In the genomic region with DNA sequence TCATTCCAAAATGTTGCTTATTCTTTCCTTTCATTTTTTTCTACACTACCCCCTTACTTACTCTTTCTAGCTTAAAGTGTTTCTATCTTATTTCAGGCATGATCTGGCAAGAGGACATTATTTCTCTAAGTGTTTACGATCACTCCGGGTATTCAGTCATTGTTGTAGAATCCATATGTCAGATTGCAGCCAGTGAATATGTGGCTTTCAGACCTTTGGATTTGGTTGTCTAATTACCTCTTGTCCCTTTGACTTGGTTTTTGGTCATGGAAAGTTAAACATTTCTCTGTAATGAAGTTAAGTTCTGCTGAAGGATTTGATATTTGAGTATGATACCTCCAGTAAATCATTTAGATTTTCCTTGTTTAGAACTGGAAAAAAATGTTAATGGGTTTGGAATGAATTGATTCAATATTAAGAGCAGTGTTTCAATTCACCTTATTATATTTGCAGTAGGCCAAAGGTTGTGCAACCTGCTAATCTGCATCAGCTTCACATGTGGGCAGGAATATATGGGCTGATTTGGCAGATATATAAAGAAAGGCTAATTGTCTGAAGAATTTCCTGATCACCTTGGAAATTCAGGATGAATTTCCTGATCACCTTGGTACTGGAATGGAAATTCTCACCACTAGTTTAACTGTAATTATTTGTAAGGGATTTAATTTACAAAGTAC, we compare ENCODE assay signal across 21 cellular contexts.
DNase-seq lines count a peak whose midpoint lies in the region; ATAC-seq, FAIRE-seq and TF ChIP-seq lines count a peak whose summit lies in the region.
"Had no signal": no experiment of that assay in that cellular context is flagged by ENCODE, and none has a peak within 500 bp of the region (broad histone marks: within the 10 kb centered on the region; RNA-seq: fewer than 3 reads in every experiment).

No MANE protein-coding gene starts in this region.

- H4K20me1 ChIP-seq in HepG2 (ENCODE audit: insufficient read depth, low read length) (no peaks in the 10 kb centered on the region), keratinocyte (ENCODE audit: control insufficient read depth, extremely low read depth, insufficient read depth, low read length) (no peaks in the 10 kb centered on the region)

- H3K36me3 ChIP-seq in HepG2 (replicated peaks in 1 of 2; ENCODE audit: control insufficient read depth in 1 of 2, insufficient read depth in 2 of 2, low read length in 2 of 2) (peaks cover 21 to 73% of the 10 kb centered on the region in 2 experiments), right lobe of liver (no peaks in the 10 kb centered on the region), keratinocyte (ENCODE audit: control insufficient read depth in 2 of 2, extremely low read depth in 1 of 2, insufficient read depth in 2 of 2, low read length in 2 of 2) (peaks cover 6 to 9% of the 10 kb centered on the region in 2 experiments)

- peaks cover 2% of the 10 kb centered on the region for H3K9me1 ChIP-seq in keratinocyte (ENCODE audit: control insufficient read depth, extremely low read depth, insufficient read depth, low read length)

- H3K4me1 ChIP-seq in HepG2 (ENCODE audit: insufficient read depth, low read length) (no peaks in the 10 kb centered on the region), right lobe of liver (no peaks in the 10 kb centered on the region), keratinocyte (ENCODE audit: control insufficient read depth, extremely low read depth, insufficient read depth, low read length) (peaks cover 22% of the 10 kb centered on the region)

- H3K36me3 Mint-ChIP-seq in WTC11 = peaks cover 15% of the 10 kb centered on the region
- H3K36me3 Mint-ChIP-seq: CD14-positive monocyte; CD8-positive, alpha-beta T cell had no signal

- no peak for TF ChIP-seq RAD21 in HepG2 (CRISPR knock-in tag; IDR thresholded peaks at IDR 0.05)

- no peak for TF ChIP-seq POLR2A in HepG2 (IDR thresholded peaks at IDR 0.05; ENCODE audit: insufficient read depth in 1 of 2, low read depth in 2 of 2, low read length in 2 of 2)
- TF ChIP-seq POLR2A in right lobe of liver (IDR thresholded peaks at IDR 0.05) = no peak

- H3K27ac ChIP-seq in HepG2 (ENCODE audit: extremely low read length, insufficient read depth, low read length) (no peak overlapping the region), right lobe of liver (no peak overlapping the region), keratinocyte (ENCODE audit: control insufficient read depth, insufficient read depth, low read length) (no peak overlapping the region), temporal lobe (ENCODE audit: low read depth, low read length) (peak overlapping the region; percentile 41)
- H3K27ac ChIP-seq: HL-60 had no signal

- DNase-seq in HepG2 (ENCODE audit: low spot score) (no peak), right lobe of liver (no peak), WTC11 (ENCODE audit: low spot score) (no peak), keratinocyte (ENCODE audit: low read depth, low spot score) (no peak), germinal center (ENCODE audit: low spot score) (no peak)
- DNase-seq: CD8-positive, alpha-beta T cell; COR-L47; DMS153; DMS79 treated with DMSO at 0.1 percent for 48 hours; EL; HCEC 1CT had no signal

- no peaks in the 10 kb centered on the region for H3K27me3 Mint-ChIP-seq in WTC11 (ENCODE audit: low read depth)
- H3K27me3 Mint-ChIP-seq: B cell had no signal

- H2AFZ ChIP-seq in HepG2 (ENCODE audit: low read length) (no peak overlapping the region), keratinocyte (ENCODE audit: control insufficient read depth, low read length) (no peak overlapping the region)

- H3K9ac ChIP-seq in HepG2 (ENCODE audit: insufficient read depth, low read depth, low read length) (no peak overlapping the region), keratinocyte (ENCODE audit: control insufficient read depth, extremely low read depth, insufficient read depth, low read length) (no peak overlapping the region)

- BruUV-seq in HepG2 (replicated peaks; lab: Mats Ljungman, UMichigan) = TSS peak; percentile 5

- FAIRE-seq in HepG2 (lab: Jason Lieb, UNC) (no peak), keratinocyte (lab: Jason Lieb, UNC) (peak; percentile 9)
- FAIRE-seq: A204.1, D721Med, G401.6, GM12891 had no signal

- H3K4me2 ChIP-seq in HepG2 (ENCODE audit: low read depth, low read length) = no peak overlapping the region
- no peak overlapping the region for H3K4me2 ChIP-seq in keratinocyte (ENCODE audit: control insufficient read depth, extremely low read depth, insufficient read depth, low read depth, low read length)

- ATAC-seq in HepG2 = no peak
- no peak for ATAC-seq in right lobe of liver
- ATAC-seq in WTC11 = no peak
- no peak for ATAC-seq in GM18511 (IDR thresholded peaks at IDR 0.05; ENCODE audit: unreplicated experiment)
- no peak for ATAC-seq in HG03378 (IDR thresholded peaks at IDR 0.05; ENCODE audit: unreplicated experiment)
- ATAC-seq: CD8-positive, alpha-beta T cell had no signal

- intact Hi-C loops in HepG2 (cut with micrococcal nuclease; ENCODE audit: unreplicated experiment) (no loop called here), right lobe of liver (cut with DNase I) (no loop called here)

- in situ Hi-C loops in HepG2 (cut with HindIII; ENCODE audit: extremely low pct_ligation_motif_present, low pct_unique_long_range_greater_than_20kb) = no loop called here

- H3K79me2 ChIP-seq in HepG2 (ENCODE audit: insufficient read depth, low read length) = peaks cover 2% of the 10 kb centered on the region
- peaks cover 19% of the 10 kb centered on the region for H3K79me2 ChIP-seq in keratinocyte (ENCODE audit: control insufficient read depth, insufficient read depth, low read length)

- no peak overlapping the region for H3K4me3 Mint-ChIP-seq in WTC11
- H3K4me3 Mint-ChIP-seq: B cell; CD14-positive monocyte; CD8-positive, alpha-beta T cell had no signal

- CTCF ChIA-PET in HepG2 (lab: Yijun Ruan, JAX; ENCODE audit: low intra/inter-chr PET ratio, low total read pairs) (no interaction called here), WTC11 (lab: Charles Lee) (no interaction called here)

- TF ChIP-seq CTCF in HepG2 (CRISPR knock-in tag; IDR thresholded peaks at IDR 0.05) (no peak), right lobe of liver (IDR thresholded peaks at IDR 0.05) (no peak), WTC11 (IDR thresholded peaks at IDR 0.05) (no peak), keratinocyte (optimal IDR thresholded peaks at IDR 0.05 in 1 of 3, IDR thresholded peaks at IDR 0.05 in 1 of 3, conservative IDR thresholded peaks at IDR 0.05 in 1 of 3; ENCODE audit: extremely low read depth in 1 of 3, insufficient read depth in 2 of 3, low read length in 3 of 3) (no peak)

- H3K4me3 ChIP-seq in HepG2 (replicated peaks in 1 of 3; ENCODE audit: insufficient read depth in 1 of 3, low read depth in 2 of 3, low read length in 3 of 3) (no peak overlapping the region), right lobe of liver (no peak overlapping the region), keratinocyte (ENCODE audit: control insufficient read depth in 2 of 3, extremely low read depth in 1 of 3, insufficient read depth in 2 of 3, low read depth in 1 of 3, low read length in 3 of 3) (no peak overlapping the region)

- dilution Hi-C loops in keratinocyte (cut with MboI; ENCODE audit: extremely low pct_ligation_motif_present, low sequenced_read_pairs) = no loop called here

- TF ChIP-seq EP300 in HepG2 (IDR thresholded peaks at IDR 0.05; ENCODE audit: low read depth in 2 of 2, low read length in 2 of 2) (no peak), HepG2 (CRISPR knock-in tag; IDR thresholded peaks at IDR 0.05; ENCODE audit: borderline replicate concordance) (no peak)

- no peaks in the 10 kb centered on the region for H3K9me3 Mint-ChIP-seq in WTC11
- H3K9me3 Mint-ChIP-seq: CD14-positive monocyte; CD8-positive, alpha-beta T cell had no signal

- POLR2A ChIA-PET in HepG2 (lab: Yijun Ruan, JAX) (no interaction called here), WTC11 (lab: Charles Lee) (no interaction called here)

- H3K9me3 ChIP-seq in HepG2 (ENCODE audit: low read length) = no peaks in the 10 kb centered on the region
- H3K9me3 ChIP-seq in right lobe of liver = no peaks in the 10 kb centered on the region
- no peaks in the 10 kb centered on the region for H3K9me3 ChIP-seq in keratinocyte (ENCODE audit: control insufficient read depth, low read depth, low read length)

- no peaks in the 10 kb centered on the region for H3K27me3 ChIP-seq in HepG2 (ENCODE audit: control insufficient read depth in 1 of 2, insufficient read depth in 2 of 2, low read length in 2 of 2)
- H3K27me3 ChIP-seq in right lobe of liver = no peaks in the 10 kb centered on the region
- H3K27me3 ChIP-seq in keratinocyte (ENCODE audit: control insufficient read depth, extremely low read depth, insufficient read depth, low read length) = no peaks in the 10 kb centered on the region

- H3K4me1 Mint-ChIP-seq in WTC11 = peaks cover 5% of the 10 kb centered on the region

- 0 out of 2 replicates have a peak overlapping the region, but pooled peaks have one; percentile 3 for H3K27ac Mint-ChIP-seq in WTC11
- H3K27ac Mint-ChIP-seq: B cell; CD14-positive monocyte; CD8-positive, alpha-beta T cell had no signal

- WGBS in HepG2 (ENCODE audit: low lambda C conversion rate) = 91% methylated on average over 2 of the region's 2 CpGs
- 81% methylated on average over 2 of the region's 2 CpGs for WGBS in right lobe of liver (ENCODE audit: insufficient coverage, low coverage, low lambda C conversion rate, missing lambda C conversion rate)

TF ChIP-seq in HepG2, 621 proteins besides CTCF, POLR2A, EP300 and RAD21 (continues in another document):
- no peak for TF ChIP-seq EED (CRISPR knock-in tag; IDR thresholded peaks at IDR 0.05)
- TF ChIP-seq MEIS1 (CRISPR knock-in tag; IDR thresholded peaks at IDR 0.05; ENCODE audit: borderline replicate concordance) = no peak
- no peak for TF ChIP-seq ZNF337 (CRISPR knock-in tag; IDR thresholded peaks at IDR 0.05; ENCODE audit: borderline replicate concordance, low read depth)
- no peak for TF ChIP-seq TOE1 (CRISPR knock-in tag; IDR thresholded peaks at IDR 0.05)
- TF ChIP-seq CEBPB (IDR thresholded peaks at IDR 0.05; ENCODE audit: borderline replicate concordance, low read depth, low read length) = 0 out of 2 replicates have a peak, but pooled peaks have one; percentile 25
- TF ChIP-seq ZNF10 (CRISPR knock-in tag; IDR thresholded peaks at IDR 0.05; ENCODE audit: borderline replicate concordance, low read depth) = no peak
- TF ChIP-seq SRSF1 (optimal IDR thresholded peaks at IDR 0.05; ENCODE audit: low read depth, low read length) = no peak

TF ChIP-seq in WTC11, 78 proteins besides CTCF, POLR2A, EP300 and RAD21 (continues in another document):
- no peak for TF ChIP-seq JUN (CRISPR knock-in tag; IDR thresholded peaks at IDR 0.05)
- TF ChIP-seq, protein P1, sequence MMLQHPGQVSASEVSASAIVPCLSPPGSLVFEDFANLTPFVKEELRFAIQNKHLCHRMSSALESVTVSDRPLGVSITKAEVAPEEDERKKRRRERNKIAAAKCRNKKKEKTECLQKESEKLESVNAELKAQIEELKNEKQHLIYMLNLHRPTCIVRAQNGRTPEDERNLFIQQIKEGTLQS (CRISPR knock-in tag; conservative IDR thresholded peaks at IDR 0.05) = no peak
- TF ChIP-seq FOXP1 (CRISPR knock-in tag; IDR thresholded peaks at IDR 0.05; ENCODE audit: borderline replicate concordance) = no peak
- no peak for TF ChIP-seq GTF2I (CRISPR knock-in tag; conservative IDR thresholded peaks at IDR 0.05)
- no peak for TF ChIP-seq CREB1 (CRISPR knock-in tag; IDR thresholded peaks at IDR 0.05)
